In the genomic region with DNA sequence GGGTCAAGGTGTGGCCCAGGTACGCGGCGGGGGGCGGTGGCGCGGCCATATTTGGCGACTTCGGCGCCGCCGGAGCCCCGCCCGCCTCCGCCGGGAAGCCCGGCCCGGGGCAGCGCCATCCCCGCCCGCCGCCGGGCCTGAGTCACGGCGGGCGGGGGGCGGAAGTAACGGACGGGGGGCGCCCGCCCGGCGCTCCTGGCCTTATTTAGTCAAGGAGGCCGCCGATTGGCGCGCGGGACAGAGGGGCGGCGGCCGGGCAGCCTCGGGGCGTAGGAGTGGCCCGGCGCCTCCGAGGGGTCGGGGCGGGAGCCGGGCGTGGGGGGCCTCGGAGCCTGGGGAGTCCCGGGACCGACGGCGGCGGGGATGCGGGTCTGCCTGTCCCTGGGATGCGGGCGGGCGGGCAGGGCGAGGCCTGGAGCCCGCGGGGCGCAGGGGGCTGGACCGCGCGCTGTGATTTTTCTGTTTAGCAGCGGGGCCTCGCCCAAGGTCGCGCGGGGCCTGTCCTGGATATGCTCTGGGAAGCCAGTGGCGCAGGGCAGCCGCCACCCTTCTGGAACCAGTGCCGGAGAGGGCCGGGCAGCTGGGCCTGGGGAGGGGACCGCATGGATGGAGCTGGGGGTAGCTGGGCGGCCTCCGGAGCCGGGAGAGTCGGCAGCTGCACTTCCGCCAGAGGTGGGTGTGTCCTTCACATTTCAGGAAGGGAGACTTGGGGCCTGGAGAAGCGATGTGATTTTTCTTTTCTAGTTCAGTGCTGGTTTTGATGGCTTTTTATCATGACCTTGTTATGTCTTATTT, we compare ENCODE assay signal across 9 cellular contexts. TPM values are rescaled to one million over a fixed set of nuclear protein-coding genes. Genes with fewer than 3 reads are reported as not detected.
DNase-seq lines count a peak whose midpoint lies in the region; ATAC-seq, FAIRE-seq and TF ChIP-seq lines count a peak whose summit lies in the region.
"Had no signal": no experiment of that assay in that cellular context is flagged by ENCODE, and none has a peak within 500 bp of the region (broad histone marks: within the 10 kb centered on the region; RNA-seq: fewer than 3 reads in every experiment).

No MANE protein-coding gene starts in this region.

- no peaks in the 10 kb centered on the region for H3K9me3 ChIP-seq in RWPE2 (ENCODE audit: severe bottlenecking)
- no peaks in the 10 kb centered on the region for H3K9me3 ChIP-seq in neural progenitor cell (ENCODE audit: low read depth)
- no peaks in the 10 kb centered on the region for H3K9me3 ChIP-seq in transverse colon

- H3K27me3 Mint-ChIP-seq in activated naive CD4-positive, alpha-beta T cell treated with anti-CD3 and anti-CD28 coated beads for 36 hours (ENCODE audit: low read depth): no peaks in the 10 kb centered on the region
- H3K27me3 Mint-ChIP-seq in neural progenitor cell (ENCODE audit: insufficient read depth, low read depth): peaks cover 27% of the 10 kb centered on the region

- peaks cover 69% of the 10 kb centered on the region for H4K20me1 ChIP-seq in neural progenitor cell (ENCODE audit: low read depth)

- no peak overlapping the region for H2AFZ ChIP-seq in neural progenitor cell (replicated peaks)

- CTCF ChIA-PET in activated naive CD4-positive, alpha-beta T cell treated with anti-CD3 and anti-CD28 coated beads for 36 hours (lab: Charles Lee): no interaction called here

- peak overlapping the region; percentile 85 for H3K4me3 Mint-ChIP-seq in activated naive CD4-positive, alpha-beta T cell treated with anti-CD3 and anti-CD28 coated beads for 36 hours
- H3K4me3 Mint-ChIP-seq in neural progenitor cell: peak overlapping the region; percentile 84

- H3K4me1 Mint-ChIP-seq in activated naive CD4-positive, alpha-beta T cell treated with anti-CD3 and anti-CD28 coated beads for 36 hours (ENCODE audit: low read depth): peaks cover 22% of the 10 kb centered on the region
- H3K4me1 Mint-ChIP-seq in neural progenitor cell: peaks cover 44% of the 10 kb centered on the region

- in situ Hi-C loops in transverse colon (cut with MboI; ENCODE audit: low pct_ligation_motif_present in 1 of 4, low pct_unique_long_range_greater_than_20kb in 1 of 4, low sequenced_read_pairs in 3 of 4): no loop called here

- no peak for FAIRE-seq in frontal cortex (lab: Jason Lieb, UNC)
- FAIRE-seq: G401.6 had no signal

- H3K36me3 ChIP-seq in RWPE2 (ENCODE audit: low read depth) (peaks cover 24% of the 10 kb centered on the region), neural progenitor cell (no peaks in the 10 kb centered on the region), transverse colon (peaks cover 0 to 21% (median 15%) of the 10 kb centered on the region in 4 donors)

- H3K27me3 ChIP-seq in RWPE2 (ENCODE audit: insufficient read depth, poor library complexity, severe bottlenecking) (no peaks in the 10 kb centered on the region), neural progenitor cell (peaks cover 59% of the 10 kb centered on the region), transverse colon (no peaks in the 10 kb centered on the region)

- H3K36me3 Mint-ChIP-seq in activated naive CD4-positive, alpha-beta T cell treated with anti-CD3 and anti-CD28 coated beads for 36 hours (ENCODE audit: low read depth): peaks cover 23% of the 10 kb centered on the region
- H3K36me3 Mint-ChIP-seq in neural progenitor cell: peaks cover 22% of the 10 kb centered on the region

- H3K9me3 Mint-ChIP-seq in activated naive CD4-positive, alpha-beta T cell treated with anti-CD3 and anti-CD28 coated beads for 36 hours: no peaks in the 10 kb centered on the region
- peaks cover 7% of the 10 kb centered on the region for H3K9me3 Mint-ChIP-seq in neural progenitor cell

- peak; percentile 63 for TF ChIP-seq POLR2A in transverse colon (IDR thresholded peaks at IDR 0.05)

- peak overlapping the region; percentile 97 for H3K27ac ChIP-seq in RWPE2 (ENCODE audit: poor library complexity, severe bottlenecking)
- H3K27ac ChIP-seq in neural progenitor cell: no peak overlapping the region
- peak overlapping the region; percentile 99 to 100 (median 100) for H3K27ac ChIP-seq in transverse colon

- no peak for TF ChIP-seq CTCF in RWPE2 (IDR thresholded peaks at IDR 0.05; ENCODE audit: poor library complexity, severe bottlenecking)
- TF ChIP-seq CTCF in neural progenitor cell (IDR thresholded peaks at IDR 0.05): no peak
- TF ChIP-seq CTCF in transverse colon (IDR thresholded peaks at IDR 0.05): no peak

- 1% methylated on average over 56 of the region's 82 CpGs; no CpG with 5 or more reads in 1 of the 2 donors for WGBS in transverse colon (ENCODE audit: low coverage in 1 of 2), 2 donors

- peak; percentile 16 for ATAC-seq in RWPE2 (ENCODE audit: low read depth)

- TF ChIP-seq EP300 in transverse colon (IDR thresholded peaks at IDR 0.05; ENCODE audit: low read depth): no peak

- H3K4me3 ChIP-seq in RWPE2 (ENCODE audit: severe bottlenecking) (peak overlapping the region; percentile 66), neural progenitor cell (peak overlapping the region; percentile 98), transverse colon (peak overlapping the region; percentile 82 to 96 (median 86))

- intact Hi-C loops in activated naive CD4-positive, alpha-beta T cell treated with anti-CD3 and anti-CD28 coated beads for 36 hours (cut with micrococcal nuclease): loop anchor here (5.0 to 10.0 kb wide), 4 partner anchors 152 to 510 kb away; a partner anchor contains a TSS
- intact Hi-C loops in transverse colon (cut with DNase I; ENCODE audit: low total_unique reads): no loop called here

- peak overlapping the region; percentile 99 for H3K4me2 ChIP-seq in neural progenitor cell

- peaks cover 37% of the 10 kb centered on the region for H3K79me2 ChIP-seq in neural progenitor cell (ENCODE audit: low read depth)

- DNase-seq in NCI-H2029 (lab: John Stamatoyannopoulos, UW) (peak; percentile 50), NCI-H2029 treated with DMSO at 0.1 percent for 48 hours (lab: John Stamatoyannopoulos, UW) (no peak), HT1080 (ENCODE audit: low read depth) (peak; percentile 83), RWPE2 (ENCODE audit: low spot score) (peak; percentile 87), frontal cortex (ENCODE audit: low spot score in 2 of 2) (peak; percentile 71 to 83), neural progenitor cell (ENCODE audit: low spot score) (peak; percentile 89), transverse colon (peak; percentile 90)
- DNase-seq in activated naive CD4-positive, alpha-beta T cell treated with anti-CD3 and anti-CD28 coated beads for 36 hours: peak; percentile 74

- no peak overlapping the region for H3K9ac ChIP-seq in neural progenitor cell

- peak overlapping the region; percentile 85 for H3K27ac Mint-ChIP-seq in activated naive CD4-positive, alpha-beta T cell treated with anti-CD3 and anti-CD28 coated beads for 36 hours
- peak overlapping the region; percentile 12 for H3K27ac Mint-ChIP-seq in neural progenitor cell

- H3F3A ChIP-seq in neural progenitor cell (ENCODE audit: low read depth): peaks cover 74% of the 10 kb centered on the region

- H3K4me1 ChIP-seq in RWPE2 (ENCODE audit: insufficient read depth, poor library complexity, severe bottlenecking): peaks cover 5% of the 10 kb centered on the region
- H3K4me1 ChIP-seq in neural progenitor cell: peaks cover 34% of the 10 kb centered on the region
- H3K4me1 ChIP-seq in transverse colon: peaks cover 40 to 54% (median 48%) of the 10 kb centered on the region in 4 donors

RNA-seq across cellular contexts. Expression of a gene that starts 2.3 kb away (rescaled TPM):
- 4,314 and 7,335 TPM in 2 replicates for total RNA-seq in HT1080 (2014; rRNA removed; shearing (Covaris generic))
- 7,415 and 8,369 TPM in 2 replicates for polyA plus RNA-seq in HT1080 (2015; cell fraction: cytosol; rRNA removed)
- 6,090 and 6,682 TPM in 2 replicates for polyA plus RNA-seq in HT1080 (2015; cell fraction: nucleus; rRNA removed)
- 1,000 to 10,000 TPM; 2,881 to 2,925 TPM for total RNA-seq in activated naive CD4-positive, alpha-beta T cell treated with anti-CD3 and anti-CD28 coated beads for 36 hours
- total RNA-seq in frontal cortex (5,358 TPM), neural progenitor cell (ENCODE audit: low replicate concordance) (1,228 and 2,405 TPM in 2 replicates), transverse colon (1,000 to 10,000 TPM; 2,099 to 4,882 (median 4,009) TPM)

RNA-seq across cellular contexts. Expression of a gene that starts 13.2 kb away (rescaled TPM):
- 0.37 and 0.40 TPM in 2 replicates for total RNA-seq in HT1080 (2014; rRNA removed; shearing (Covaris generic))
- polyA plus RNA-seq in HT1080 (2015; cell fraction: cytosol; rRNA removed): not detected in 2 replicates
- 0.38 and 0.73 TPM in 2 replicates for polyA plus RNA-seq in HT1080 (2015; cell fraction: nucleus; rRNA removed)
- total RNA-seq in activated naive CD4-positive, alpha-beta T cell treated with anti-CD3 and anti-CD28 coated beads for 36 hours: not detected
- total RNA-seq in frontal cortex (4.9 TPM), neural progenitor cell (ENCODE audit: low replicate concordance) (0.28 TPM in 1 of 2 replicates, not detected in the other), transverse colon (10 to 100 TPM in 2 of 4 donors, 1 to 10 TPM in 2; 2.3 to 36.4 (median 17.2) TPM)

RNA-seq across cellular contexts. Expression of a gene that starts 37.2 kb away (rescaled TPM):
- 28.7 and 31.6 TPM in 2 replicates for total RNA-seq in HT1080 (2014; rRNA removed; shearing (Covaris generic))
- 18.1 and 19.3 TPM in 2 replicates for polyA plus RNA-seq in HT1080 (2015; cell fraction: cytosol; rRNA removed)
- 58.8 and 66.8 TPM in 2 replicates for polyA plus RNA-seq in HT1080 (2015; cell fraction: nucleus; rRNA removed)
- 10 to 100 TPM; 25.3 to 27.1 TPM for total RNA-seq in activated naive CD4-positive, alpha-beta T cell treated with anti-CD3 and anti-CD28 coated beads for 36 hours
- total RNA-seq in frontal cortex: 21.6 TPM
- 9.7 and 36.5 TPM in 2 replicates for total RNA-seq in neural progenitor cell (ENCODE audit: low replicate concordance)
- 10 to 100 TPM; 26.2 to 90.5 (median 37.4) TPM for total RNA-seq in transverse colon
